Comparison of ENCODE assay signal across 16 cellular contexts in genomic region chrX:39756086-39756883, GRCh38.
DNase-seq lines count a peak whose midpoint lies in the region; ATAC-seq and TF ChIP-seq lines count a peak whose summit lies in the region.
"Had no signal": no experiment of that assay in that cellular context is flagged by ENCODE, and none has a peak within 500 bp of the region (broad histone marks: within the 10 kb centered on the region; RNA-seq: fewer than 3 reads in every experiment).

No MANE protein-coding gene starts in this region.

- H3K4me3 ChIP-seq in AG10803 (ENCODE audit: low read length) (no peak overlapping the region), fibroblast of lung (replicated peaks in 1 of 4; ENCODE audit: control extremely low read depth in 1 of 4, insufficient read depth in 1 of 4, low read depth in 3 of 4, low read length in 4 of 4) (no peak overlapping the region), psoas muscle (no peak overlapping the region)
- H3K4me3 ChIP-seq: GM12878 had no signal

- intact Hi-C loops in psoas muscle (cut with DNase I): no loop called here

- H4K20me1 ChIP-seq in fibroblast of lung (ENCODE audit: control insufficient read depth, extremely low read depth, insufficient read depth, low read length): no peaks in the 10 kb centered on the region

- no peaks in the 10 kb centered on the region for H3K79me2 ChIP-seq in fibroblast of lung (ENCODE audit: control insufficient read depth, insufficient read depth, low read length)

- H3K36me3 ChIP-seq in fibroblast of lung (ENCODE audit: control insufficient read depth, insufficient read depth, low read length) (no peaks in the 10 kb centered on the region), psoas muscle (ENCODE audit: insufficient read depth in 1 of 2, low read depth in 1 of 2) (no peaks in the 10 kb centered on the region)

- no peak for TF ChIP-seq CTCF in AG10803 (conservative IDR thresholded peaks at IDR 0.05; ENCODE audit: low read length)
- no peak for TF ChIP-seq CTCF in fibroblast of lung (conservative IDR thresholded peaks at IDR 0.05 in 1 of 2, IDR thresholded peaks at IDR 0.05 in 1 of 2; ENCODE audit: low read depth in 1 of 2, low read length in 2 of 2)
- no peak for TF ChIP-seq CTCF in psoas muscle (IDR thresholded peaks at IDR 0.05)

- H3K4me2 ChIP-seq in fibroblast of lung (ENCODE audit: extremely low read depth, insufficient read depth, low read length): peak overlapping the region; percentile 17

- no peaks in the 10 kb centered on the region for H3K9me3 ChIP-seq in fibroblast of lung (ENCODE audit: control insufficient read depth, insufficient read depth, low read depth, low read length)
- H3K9me3 ChIP-seq in psoas muscle: no peaks in the 10 kb centered on the region

- peaks cover 11% of the 10 kb centered on the region for H3K4me1 ChIP-seq in fibroblast of lung (ENCODE audit: control insufficient read depth, extremely low read depth, insufficient read depth, low read length)
- H3K4me1 ChIP-seq in psoas muscle: peaks cover 14% of the 10 kb centered on the region

- peak overlapping the region; percentile 61 for H3K27ac ChIP-seq in fibroblast of lung (ENCODE audit: insufficient read depth, low read length)
- peak overlapping the region; percentile 48 for H3K27ac ChIP-seq in psoas muscle

- H2AFZ ChIP-seq in fibroblast of lung (ENCODE audit: low read length): no peak overlapping the region

- H3K27me3 ChIP-seq in fibroblast of lung (ENCODE audit: control insufficient read depth, insufficient read depth, low read length) (no peaks in the 10 kb centered on the region), psoas muscle (ENCODE audit: insufficient read depth in 3 of 3, low read length in 2 of 3) (peaks cover 0 to 2% (median 0%) of the 10 kb centered on the region in 3 donors)

- 30 to 54% (median 51%) methylated on average over 18 of the region's 18 CpGs for WGBS in psoas muscle, 3 donors

- DNase-seq in AG10803 (ENCODE audit: low read depth): peak; percentile 43
- DNase-seq in RPMI8226: peak; percentile 65
- DNase-seq in fibroblast of lung (ENCODE audit: low read depth in 2 of 2): no peak
- DNase-seq in psoas muscle: peak in 1 of 2 donors; percentile 63
- no peak for DNase-seq in activated CD4-positive, alpha-beta T cell treated with anti-CD3 and anti-CD28 coated beads for 48 hours
- no peak for DNase-seq in NCI-H128 (lab: John Stamatoyannopoulos, UW; ENCODE audit: unreplicated experiment)
- DNase-seq in NCI-H526 treated with DMSO at 0.1 percent for 48 hours (lab: John Stamatoyannopoulos, UW): no peak
- DNase-seq: activated CD4-positive, alpha-beta T cell treated with anti-CD3 and anti-CD28 coated beads, Interleukin-2, amount 50 U/mL, for 4 hours; activated effector memory CD4-positive, alpha-beta T cell treated with Interleukin-2 at 50 U/mL for 16 hours; central memory CD4-positive, alpha-beta T cell; DMS79 treated with DMSO at 0.1 percent for 48 hours; naive B cell; NCI-H1930 had no signal

- H3K9ac ChIP-seq in fibroblast of lung (ENCODE audit: insufficient read depth, low read length): no peak overlapping the region

- ATAC-seq in psoas muscle (peak; percentile 62 to 85 (median 76)), GM21619 (IDR thresholded peaks at IDR 0.05; ENCODE audit: unreplicated experiment) (no peak)
- ATAC-seq: GM12878, T-helper 17 cell had no signal

Comparison
In these comparisons a context has a peak if more than half of its experiments do, and no peak if none do; other contexts are left out.
1. DNase-seq: peak in AG10803 (single experiment) and RPMI8226 (single experiment); none in fibroblast of lung (0 of 2), activated CD4-positive, alpha-beta T cell treated with anti-CD3 and anti-CD28 coated beads for 48 hours (single experiment), NCI-H128 (single experiment) and NCI-H526 treated with DMSO at 0.1 percent for 48 hours (single experiment).